In genomic region chr18:8367217-8367988, GRCh38 we compare ENCODE assay signal across 1 cellular context.
TF ChIP-seq lines count a peak whose summit lies in the region.

No MANE protein-coding gene starts in this region.

TF ChIP-seq in HEK293, 187 proteins besides CTCF, POLR2A, EP300 and RAD21 (continued from another document):
- TF ChIP-seq ZBTB26 (tag by site-specific recombination; optimal IDR thresholded peaks at IDR 0.05), result peak; percentile 49
- 0 out of 2 replicates have a peak, but pooled peaks have one; percentile 32 for TF ChIP-seq ZBTB17 (tag by site-specific recombination; IDR thresholded peaks at IDR 0.05)
- peak; percentile 52 for TF ChIP-seq ZNF692 (tag by site-specific recombination; IDR thresholded peaks at IDR 0.05)
- TF ChIP-seq ZIC2 (tag by site-specific recombination; IDR thresholded peaks at IDR 0.05), result peak; percentile 37; the same call in 1 of the 2 replicates
- TF ChIP-seq SP7 (tag by site-specific recombination; IDR thresholded peaks at IDR 0.05), result 0 out of 2 replicates have a peak, but pooled peaks have one; percentile 26
- no peak for TF ChIP-seq KLF10 (tag by site-specific recombination; IDR thresholded peaks at IDR 0.05)
- 0 out of 2 replicates have a peak, but pooled peaks have one; percentile 33 for TF ChIP-seq ZNF660 (tag by site-specific recombination; IDR thresholded peaks at IDR 0.05)
- no peak for TF ChIP-seq ZNF449 (tag by site-specific recombination; IDR thresholded peaks at IDR 0.05)
- TF ChIP-seq KLF8 (tag by site-specific recombination; IDR thresholded peaks at IDR 0.05), result no peak
- TF ChIP-seq SCRT2 (tag by site-specific recombination; IDR thresholded peaks at IDR 0.05), result peak; percentile 73
- TF ChIP-seq FEZF1 (tag by site-specific recombination; IDR thresholded peaks at IDR 0.05), result no peak
- peak; percentile 54 for TF ChIP-seq ZNF335 (tag by site-specific recombination; conservative IDR thresholded peaks at IDR 0.05)
- peak; percentile 51; the same call in 1 of the 2 replicates for TF ChIP-seq PATZ1 (tag by site-specific recombination; IDR thresholded peaks at IDR 0.05)
